In genomic region chr11:65504671-65505433, GRCh38 we compare ENCODE assay signal across 8 cellular contexts. TPM values are rescaled to one million over a fixed set of nuclear protein-coding genes. Genes with fewer than 3 reads are reported as not detected.
DNase-seq lines count a peak whose midpoint lies in the region; ATAC-seq, FAIRE-seq and TF ChIP-seq lines count a peak whose summit lies in the region.

No MANE protein-coding gene starts in this region.

- peaks cover 83% of the 10 kb centered on the region for H3K79me2 ChIP-seq in K562 (ENCODE audit: control insufficient read depth, insufficient read depth, low read length)

- H3K9ac ChIP-seq in K562 (ENCODE audit: insufficient read depth in 1 of 2, low read depth in 2 of 2, low read length in 2 of 2) = peak overlapping the region; percentile 88 to 100

- CTCF ChIA-PET in A549 (lab: Yijun Ruan, JAX) = interaction anchor here (0.9 to 30.0 kb wide), 8 partner anchors 8 to 123 kb away, joined by 3 to 947 read pairs (median 9); partner anchors contain the start of gene NEAT1
- CTCF ChIA-PET in K562 (lab: Yijun Ruan, JAX; ENCODE audit: low intra/inter-chr PET ratio) = interaction anchor here (0.8 kb wide), 1 partner anchor 79 kb away, joined by 3 read pairs; no protein-coding TSS in a partner anchor
- CTCF ChIA-PET in GM10248 (lab: Yijun Ruan, JAX) = interaction anchor here (1.0 to 6.5 kb wide), 7 partner anchors 8 to 130 kb away, joined by 3 to 72 read pairs (median 4); no protein-coding TSS in a partner anchor

- peak in 1 of 2 experiments; percentile 54 for DNase-seq in A549 (ENCODE audit: low read depth in 1 of 2, low spot score in 1 of 2)
- DNase-seq in HFFc6 = peak; percentile 44
- peak in 2 of 4 experiments; percentile 12 to 53 for DNase-seq in K562 (ENCODE audit: extremely low read depth in 1 of 4, low spot score in 3 of 4)
- DNase-seq in lung (ENCODE audit: low spot score) = no peak
- DNase-seq in stimulated activated effector memory CD8-positive, alpha-beta T cell treated with anti-CD3 and anti-CD28 coated beads, Interleukin-12 subunit alpha, Interleukin-12 subunit beta, amount 100 ng/mL, for 72 hours (ENCODE audit: low spot score in 2 of 2) = no peak
- no peak for DNase-seq in GM10248 (ENCODE audit: extremely low spot score)

- 2% methylated on average over 7 of the region's 7 CpGs for WGBS in A549 (ENCODE audit: missing lambda C conversion rate)
- WGBS in K562 (ENCODE audit: insufficient coverage, low coverage, missing lambda C conversion rate) = 2% methylated on average over 7 of the region's 7 CpGs
- 8 to 16% methylated on average over 7 of the region's 7 CpGs for WGBS in lung, 2 donors

- TF ChIP-seq POLR2A in A549 (IDR thresholded peaks at IDR 0.05; ENCODE audit: low read length) (no peak), K562 (conservative IDR thresholded peaks at IDR 0.05) (no peak)

- FAIRE-seq in A549 (lab: Jason Lieb, UNC) (no peak), K562 (lab: Jason Lieb, UNC) (no peak)

- POLR2A ChIA-PET in A549 (lab: Yijun Ruan, JAX) = interaction anchor here (0.7 to 26.7 kb wide), 9 partner anchors 6 to 151 kb away, joined by 3 to 1006 read pairs (median 270); partner anchors contain the start of genes MALAT1, NEAT1 and TIGD3
- POLR2A ChIA-PET in K562 (lab: Yijun Ruan, JAX) = interaction anchor here (0.6 to 27.6 kb wide), 31 partner anchors 6 to 1973 kb away, joined by 3 to 2118 read pairs (median 5); partner anchors contain the start of genes DPF2, FAM89B, FRMD8 and MALAT1
- POLR2A ChIA-PET in GM10248 (lab: Yijun Ruan, JAX) = interaction anchor here (0.6 to 25.7 kb wide), 30 partner anchors 7 to 962 kb away, joined by 3 to 620 read pairs (median 6); partner anchors contain the start of genes DPF2, EHBP1L1, FRMD8 and MALAT1

- TF ChIP-seq RAD21 in A549 (conservative IDR thresholded peaks at IDR 0.05 in 1 of 2, IDR thresholded peaks at IDR 0.05 in 1 of 2) (no peak), K562 (CRISPR knock-in tag; conservative IDR thresholded peaks at IDR 0.05 in 1 of 2, IDR thresholded peaks at IDR 0.05 in 1 of 2) (no peak)

- H3K36me3 Mint-ChIP-seq in HFFc6 (ENCODE audit: low read depth) = peaks cover 48% of the 10 kb centered on the region
- H3K36me3 Mint-ChIP-seq in stimulated activated effector memory CD8-positive, alpha-beta T cell treated with anti-CD3 and anti-CD28 coated beads, Interleukin-12 subunit alpha, Interleukin-12 subunit beta, amount 100 ng/mL, for 72 hours = peaks cover 9% of the 10 kb centered on the region

- H3K27me3 Mint-ChIP-seq in HFFc6 (ENCODE audit: insufficient read depth) = peaks cover 65% of the 10 kb centered on the region; the same call in 1 of the 2 replicates

- TF ChIP-seq CTCF in A549 (IDR thresholded peaks at IDR 0.05) = no peak
- no peak for TF ChIP-seq CTCF in HFFc6 (IDR thresholded peaks at IDR 0.05)
- no peak for TF ChIP-seq CTCF in K562 (IDR thresholded peaks at IDR 0.05 in 2 of 3, conservative IDR thresholded peaks at IDR 0.05 in 1 of 3; ENCODE audit: insufficient read depth in 2 of 3, low read depth in 1 of 3, low read length in 3 of 3)
- no peak for TF ChIP-seq CTCF in lung (IDR thresholded peaks at IDR 0.05; ENCODE audit: control extremely low read depth, extremely low read depth)
- no peak for TF ChIP-seq CTCF in GM10248 (IDR thresholded peaks at IDR 0.05; ENCODE audit: control extremely low read depth, extremely low read depth, low read depth, missing control alignments)

- TF ChIP-seq EP300 in A549 (IDR thresholded peaks at IDR 0.05) (no peak), K562 (IDR thresholded peaks at IDR 0.05; ENCODE audit: low read length) (no peak)

- no peak overlapping the region for H3K4me3 Mint-ChIP-seq in HFFc6
- H3K4me3 Mint-ChIP-seq in stimulated activated effector memory CD8-positive, alpha-beta T cell treated with anti-CD3 and anti-CD28 coated beads, Interleukin-12 subunit alpha, Interleukin-12 subunit beta, amount 100 ng/mL, for 72 hours = no peak overlapping the region

- H3K9me3 Mint-ChIP-seq in HFFc6 = peaks cover 66% of the 10 kb centered on the region
- no peaks in the 10 kb centered on the region for H3K9me3 Mint-ChIP-seq in stimulated activated effector memory CD8-positive, alpha-beta T cell treated with anti-CD3 and anti-CD28 coated beads, Interleukin-12 subunit alpha, Interleukin-12 subunit beta, amount 100 ng/mL, for 72 hours

- H3K4me1 Mint-ChIP-seq in HFFc6 (ENCODE audit: low read depth) = peaks cover 52% of the 10 kb centered on the region
- H3K4me1 Mint-ChIP-seq in stimulated activated effector memory CD8-positive, alpha-beta T cell treated with anti-CD3 and anti-CD28 coated beads, Interleukin-12 subunit alpha, Interleukin-12 subunit beta, amount 100 ng/mL, for 72 hours = peaks cover 59% of the 10 kb centered on the region

- BruUV-seq in K562 (replicated peaks; lab: Mats Ljungman, UMichigan) = no TSS peak

- H3K9me1 ChIP-seq in K562 (ENCODE audit: control insufficient read depth, insufficient read depth, low read length) = peaks cover 5% of the 10 kb centered on the region

- in situ Hi-C loops in K562 (cut with MboI) = loop anchor here (5.0 kb wide), 1 partner anchor 33 kb away; no protein-coding TSS in a partner anchor

- H3K9me3 ChIP-seq in A549 = no peaks in the 10 kb centered on the region
- H3K9me3 ChIP-seq in K562 (replicated peaks; ENCODE audit: control insufficient read depth, insufficient read depth, low read depth, low read length) = no peaks in the 10 kb centered on the region
- peaks cover 0 to 3% of the 10 kb centered on the region in 2 donors for H3K9me3 ChIP-seq in lung (ENCODE audit: control insufficient read depth in 2 of 2, insufficient read depth in 1 of 2, low read length in 1 of 2)

- ATAC-seq in A549 (no peak), K562 (no peak), lung (ENCODE audit: insufficient read depth, low FRiP score) (no peak), GM18858 (IDR thresholded peaks at IDR 0.05; ENCODE audit: unreplicated experiment) (no peak), HG03354 (IDR thresholded peaks at IDR 0.05; ENCODE audit: poor library complexity, severe bottlenecking, unreplicated experiment) (no peak)
- ATAC-seq in stimulated activated effector memory CD8-positive, alpha-beta T cell treated with anti-CD3 and anti-CD28 coated beads, Interleukin-12 subunit alpha, Interleukin-12 subunit beta, amount 100 ng/mL, for 72 hours = no peak

- H3K27me3 ChIP-seq in K562 (ENCODE audit: control insufficient read depth in 2 of 2, insufficient read depth in 2 of 2, low read length in 2 of 2) (no peaks in the 10 kb centered on the region), lung (ENCODE audit: control insufficient read depth, insufficient read depth) (no peaks in the 10 kb centered on the region)

- H3K4me1 ChIP-seq in A549 (peaks cover 20% of the 10 kb centered on the region), K562 (replicated peaks in 1 of 2; ENCODE audit: control insufficient read depth in 2 of 2, insufficient read depth in 2 of 2, low read length in 2 of 2) (peaks cover 4 to 5% of the 10 kb centered on the region in 2 experiments; a peak in 4 of 5 replicates), lung (ENCODE audit: control insufficient read depth in 2 of 2, insufficient read depth in 2 of 2, low read length in 2 of 2) (peaks cover 0 to 2% of the 10 kb centered on the region in 2 donors)

- H3K27ac Mint-ChIP-seq in HFFc6 = no peak overlapping the region
- H3K27ac Mint-ChIP-seq in stimulated activated effector memory CD8-positive, alpha-beta T cell treated with anti-CD3 and anti-CD28 coated beads, Interleukin-12 subunit alpha, Interleukin-12 subunit beta, amount 100 ng/mL, for 72 hours = no peak overlapping the region

- peaks cover 61% of the 10 kb centered on the region for H4K20me1 ChIP-seq in K562 (replicated peaks; ENCODE audit: control insufficient read depth, insufficient read depth, low read length)

- H3K36me3 ChIP-seq in K562 (ENCODE audit: control insufficient read depth, insufficient read depth, low read length) (peaks cover 66% of the 10 kb centered on the region), lung (ENCODE audit: control insufficient read depth in 2 of 2, insufficient read depth in 2 of 2, low read length in 2 of 2) (peaks cover 12 to 34% of the 10 kb centered on the region in 2 donors)

- H3K27ac ChIP-seq in A549 (peak overlapping the region; percentile 89 to 100), K562 (ENCODE audit: extremely low read depth, low read depth, low read length) (peak overlapping the region; percentile 99), lung (ENCODE audit: low read depth in 1 of 2, low read length in 1 of 2) (peak overlapping the region; percentile 74 to 93)

- H3K4me3 ChIP-seq in A549 = peak overlapping the region; percentile 90
- peak overlapping the region; percentile 84 for H3K4me3 ChIP-seq in K562
- H3K4me3 ChIP-seq in lung = peak overlapping the region; percentile 46

- H3K4me2 ChIP-seq in A549 (peak overlapping the region; percentile 84), K562 (ENCODE audit: insufficient read depth, low read length) (peak overlapping the region; percentile 94)

- intact Hi-C loops in K562 (cut with micrococcal nuclease) = no loop called here

- no peak overlapping the region for H2AFZ ChIP-seq in K562 (ENCODE audit: low read depth, low read length)

RNA-seq across cellular contexts. Expression of gene MALAT1, which starts 6.0 kb away (rescaled TPM):
- polyA plus RNA-seq in A549 (2011; rRNA removed) = 1,041 and 1,340 TPM in 2 replicates
- 24.8 and 29.0 TPM in 2 replicates for polyA plus RNA-seq in A549 (2012; cell fraction: cytosol; rRNA removed)
- 215 and 608 TPM in 2 replicates for polyA plus RNA-seq in A549 (2012; cell fraction: nucleus; rRNA removed)
- polyA plus RNA-seq in A549 (2017; fragmentation: RNase III; extraction: RNeasy Plus Mini Kit Qiagen cat#74134 plus additional on column Dnase treatment) = 167 to 203 TPM (median 188 TPM) in 3 replicates
- polyA minus RNA-seq in A549 (2011; rRNA and poly(A)+ RNA removed) = 10,326 and 11,734 TPM in 2 replicates
- total RNA-seq in HFFc6 (2021; fragmentation: NEBNext Ultra II Directional; extraction: Animal tissue kit (Norgen Biotek cat#: 25700)) = 1,000 to 10,000 TPM; 3,136 to 4,087 (median 3,570) TPM
- total RNA-seq in K562 (2011; cell fraction: chromatin; rRNA removed; ENCODE audit: low replicate concordance) = 25,088 and 54,166 TPM in 2 replicates
- 9,055 and 12,105 TPM in 2 replicates for total RNA-seq in K562 (2011; cell fraction: nucleolus; rRNA removed)
- total RNA-seq in K562 (2011; cell fraction: nucleoplasm; rRNA removed) = 29,585 and 58,308 TPM in 2 replicates
- 1,943 and 2,212 TPM in 2 replicates for total RNA-seq in K562 (2014; rRNA removed)
- total RNA-seq in K562 (2014; rRNA removed; fragmentation: Illumina TruSeq; extraction: Trizol) = 2,548 and 2,859 TPM in 2 replicates
- total RNA-seq in K562 (2015; rRNA removed; fragmentation: Illumina TruSeq; extraction: Trizol) = 2,437 and 2,551 TPM in 2 replicates
- 4,052 and 5,928 TPM in 2 replicates for total RNA-seq in K562 (2021)
- polyA plus RNA-seq in K562 (2011; rRNA removed) = 980 and 1,205 TPM in 2 replicates
- 93.6 and 371 TPM in 2 replicates for polyA plus RNA-seq in K562 (2011; cell fraction: cytosol; rRNA removed)
- polyA plus RNA-seq in K562 (2011; cell fraction: nucleus; rRNA removed) = 5,475 and 8,513 TPM in 2 replicates
- polyA plus RNA-seq in K562 (2012) = 1,113 and 1,346 TPM in 2 replicates
- 363 and 398 TPM in 2 replicates for polyA plus RNA-seq in K562 (2014; fragmentation: Illumina TruSeq; extraction: Trizol)
- 1,000 to 10,000 TPM; 1,606 to 8,715 TPM for polyA plus RNA-seq in K562 (2014; fragmentation: Nextera tagmentation; extraction: Ambion mirVana)
- 1,666 and 2,351 TPM in 2 replicates for polyA plus RNA-seq in K562 (2014; rRNA removed)
- 5,106 and 10,064 TPM in 2 replicates for polyA minus RNA-seq in K562 (2011; rRNA and poly(A)+ RNA removed)
- 2,869 and 5,041 TPM in 2 replicates for polyA minus RNA-seq in K562 (2011; cell fraction: cytosol; rRNA and poly(A)+ RNA removed)
- 20,177 and 33,147 TPM in 2 replicates for polyA minus RNA-seq in K562 (2011; cell fraction: nucleus; rRNA and poly(A)+ RNA removed)
- over 10,000 TPM; 10,633 to 48,332 TPM for total RNA-seq in lung
- polyA plus RNA-seq in lung = 1,000 to 10,000 TPM in 1 of 2 donors, 100 to 1,000 TPM in 1; 125 to 2,965 TPM

RNA-seq across cellular contexts. Expression of gene SCYL1, which starts 20.0 kb away (rescaled TPM):
- 30.8 and 33.6 TPM in 2 replicates for polyA plus RNA-seq in A549 (2011; rRNA removed)
- polyA plus RNA-seq in A549 (2012; cell fraction: cytosol; rRNA removed) = 88.0 and 105 TPM in 2 replicates
- polyA plus RNA-seq in A549 (2012; cell fraction: nucleus; rRNA removed) = 125 and 152 TPM in 2 replicates
- 41.8 to 46.8 TPM (median 45.9 TPM) in 3 replicates for polyA plus RNA-seq in A549 (2017; fragmentation: RNase III; extraction: RNeasy Plus Mini Kit Qiagen cat#74134 plus additional on column Dnase treatment)
- polyA minus RNA-seq in A549 (2011; rRNA and poly(A)+ RNA removed) = 39.1 and 43.6 TPM in 2 replicates
- total RNA-seq in HFFc6 (2021; fragmentation: NEBNext Ultra II Directional; extraction: Animal tissue kit (Norgen Biotek cat#: 25700)) = 100 to 1,000 TPM; 120 to 137 (median 126) TPM
- 59.7 and 207 TPM in 2 replicates for total RNA-seq in K562 (2011; cell fraction: chromatin; rRNA removed; ENCODE audit: low replicate concordance)
- 125 and 130 TPM in 2 replicates for total RNA-seq in K562 (2011; cell fraction: nucleolus; rRNA removed)
- total RNA-seq in K562 (2011; cell fraction: nucleoplasm; rRNA removed) = 91.0 and 98.2 TPM in 2 replicates
- 145 and 156 TPM in 2 replicates for total RNA-seq in K562 (2014; rRNA removed)
- 14.2 and 20.2 TPM in 2 replicates for total RNA-seq in K562 (2014; rRNA removed; fragmentation: Illumina TruSeq; extraction: Trizol)
- total RNA-seq in K562 (2015; rRNA removed; fragmentation: Illumina TruSeq; extraction: Trizol) = 57.6 and 59.0 TPM in 2 replicates
- total RNA-seq in K562 (2021) = 113 and 115 TPM in 2 replicates
- 55.0 and 79.2 TPM in 2 replicates for polyA plus RNA-seq in K562 (2011; rRNA removed)
- 121 and 188 TPM in 2 replicates for polyA plus RNA-seq in K562 (2011; cell fraction: cytosol; rRNA removed)
- polyA plus RNA-seq in K562 (2011; cell fraction: nucleus; rRNA removed) = 124 and 172 TPM in 2 replicates
- 54.7 and 95.3 TPM in 2 replicates for polyA plus RNA-seq in K562 (2012)
- polyA plus RNA-seq in K562 (2014; fragmentation: Illumina TruSeq; extraction: Trizol) = 76.1 and 81.3 TPM in 2 replicates
- 1 to 10 TPM; 1.9 to 4.7 TPM for polyA plus RNA-seq in K562 (2014; fragmentation: Nextera tagmentation; extraction: Ambion mirVana)
- polyA plus RNA-seq in K562 (2014; rRNA removed) = 96.0 and 104 TPM in 2 replicates
- polyA minus RNA-seq in K562 (2011; rRNA and poly(A)+ RNA removed) = 27.0 and 42.0 TPM in 2 replicates
- 62.5 and 74.3 TPM in 2 replicates for polyA minus RNA-seq in K562 (2011; cell fraction: cytosol; rRNA and poly(A)+ RNA removed)
- 31.2 and 38.2 TPM in 2 replicates for polyA minus RNA-seq in K562 (2011; cell fraction: nucleus; rRNA and poly(A)+ RNA removed)
- total RNA-seq in lung = 10 to 100 TPM; 54.3 to 93.8 TPM
- polyA plus RNA-seq in lung = 100 to 1,000 TPM in 1 of 2 donors, 10 to 100 TPM in 1; 79.1 to 107 TPM

RNA-seq across cellular contexts. Expression of gene LTBP3, which starts 53.3 kb away (rescaled TPM):
- polyA plus RNA-seq in A549 (2011; rRNA removed) (28.6 and 39.9 TPM in 2 replicates), A549 (2017; fragmentation: RNase III; extraction: RNeasy Plus Mini Kit Qiagen cat#74134 plus additional on column Dnase treatment) (107 to 134 TPM (median 123 TPM) in 3 replicates), K562 (2011; rRNA removed) (7.4 and 17.0 TPM in 2 replicates), K562 (2014; fragmentation: Illumina TruSeq; extraction: Trizol) (4.8 and 6.9 TPM in 2 replicates), K562 (2014; fragmentation: Nextera tagmentation; extraction: Ambion mirVana) (under 1 TPM; 0.06 to 0.14 TPM), K562 (2014; rRNA removed) (14.6 and 20.5 TPM in 2 replicates), lung (10 to 100 TPM; 39.1 to 46.6 TPM)
- polyA plus RNA-seq in A549 (2012; cell fraction: cytosol; rRNA removed) = 130 and 136 TPM in 2 replicates
- polyA plus RNA-seq in A549 (2012; cell fraction: nucleus; rRNA removed) = 715 and 951 TPM in 2 replicates
- polyA minus RNA-seq in A549 (2011; rRNA and poly(A)+ RNA removed) = 25.4 and 44.5 TPM in 2 replicates
- 10 to 100 TPM; 64.0 to 78.1 (median 66.0) TPM for total RNA-seq in HFFc6 (2021; fragmentation: NEBNext Ultra II Directional; extraction: Animal tissue kit (Norgen Biotek cat#: 25700))
- 78.9 and 182 TPM in 2 replicates for total RNA-seq in K562 (2011; cell fraction: chromatin; rRNA removed; ENCODE audit: low replicate concordance)
- total RNA-seq in K562 (2011; cell fraction: nucleolus; rRNA removed) = 71.7 and 81.2 TPM in 2 replicates
- total RNA-seq in K562 (2011; cell fraction: nucleoplasm; rRNA removed) = 77.2 and 120 TPM in 2 replicates
- total RNA-seq in K562 (2014; rRNA removed) (15.0 and 19.3 TPM in 2 replicates), K562 (2014; rRNA removed; fragmentation: Illumina TruSeq; extraction: Trizol) (1.3 and 1.7 TPM in 2 replicates), K562 (2015; rRNA removed; fragmentation: Illumina TruSeq; extraction: Trizol) (3.8 and 4.4 TPM in 2 replicates), K562 (2021) (17.1 and 18.8 TPM in 2 replicates), lung (100 to 1,000 TPM; 100 to 111 TPM)
- polyA plus RNA-seq in K562 (2011; cell fraction: cytosol; rRNA removed) = 13.4 and 20.3 TPM in 2 replicates
- 102 and 163 TPM in 2 replicates for polyA plus RNA-seq in K562 (2011; cell fraction: nucleus; rRNA removed)
- 19.2 and 25.7 TPM in 2 replicates for polyA plus RNA-seq in K562 (2012)
- polyA minus RNA-seq in K562 (2011; rRNA and poly(A)+ RNA removed) = 6.4 and 7.8 TPM in 2 replicates
- polyA minus RNA-seq in K562 (2011; cell fraction: cytosol; rRNA and poly(A)+ RNA removed) = 7.6 and 12.6 TPM in 2 replicates
- polyA minus RNA-seq in K562 (2011; cell fraction: nucleus; rRNA and poly(A)+ RNA removed) = 18.2 and 23.1 TPM in 2 replicates

Comparison
In these comparisons a context has a peak if more than half of its experiments do, and no peak if none do; other contexts are left out.
1. Of the 35 proteins assayed by ChIP-seq in both K562 and A549: peak only in K562: CHD2 and MAFK; only in A549: HMGXB4 and MAX; in both: POLR2AphosphoS2; in neither: 27; mixed calls (peak in some experiments, not most) for 3.